8 cellular contexts compared by ENCODE assay signal in genomic region chr1:119711804-119712341, GRCh38. TPM values are rescaled to one million over a fixed set of nuclear protein-coding genes. Genes with fewer than 3 reads are reported as not detected.
DNase-seq lines count a peak whose midpoint lies in the region; ATAC-seq, FAIRE-seq and TF ChIP-seq lines count a peak whose summit lies in the region.

PHGDH (plus strand) TSS chr1:119711934; CDS start chr1:119712023, 89 bp downstream.

- ATAC-seq in GM21526 (IDR thresholded peaks at IDR 0.05; ENCODE audit: low FRiP score, unreplicated experiment) = peak; percentile 72

- DNase-seq in D721Med (ENCODE audit: insufficient read length, low spot score) = peak; percentile 54
- peak; percentile 88 for DNase-seq in LNCaP clone FGC (ENCODE audit: low read depth)
- peak; percentile 77 for DNase-seq in SHP77 treated with DMSO at 0.1 percent for 48 hours (lab: John Stamatoyannopoulos, UW)
- DNase-seq in ascending aorta (ENCODE audit: low spot score in 2 of 2) = peak in 1 of 2 donors; percentile 83
- peak; percentile 89 for DNase-seq in hepatocyte (ENCODE audit: low spot score)
- DNase-seq in OCI-M1 (lab: John Stamatoyannopoulos, UW) = no peak

- no peaks in the 10 kb centered on the region for H3K27me3 ChIP-seq in ascending aorta
- no peaks in the 10 kb centered on the region for H3K27me3 ChIP-seq in hepatocyte
- H3K27me3 ChIP-seq in rectal smooth muscle tissue (ENCODE audit: control insufficient read depth, insufficient read depth, low read length) = no peaks in the 10 kb centered on the region

- H3K4me1 ChIP-seq in ascending aorta (peaks cover 0 to 19% of the 10 kb centered on the region in 2 donors), hepatocyte (ENCODE audit: insufficient read depth) (peaks cover 32% of the 10 kb centered on the region), rectal smooth muscle tissue (ENCODE audit: control insufficient read depth, insufficient read depth, low read length) (peaks cover 5% of the 10 kb centered on the region)

- H3K4me3 ChIP-seq in LNCaP clone FGC (ENCODE audit: low read depth, low read length) = peak within 1 kb of the TSS; percentile 76
- H3K4me3 ChIP-seq in ascending aorta = peak within 1 kb of the TSS; percentile 64 to 81
- peak within 1 kb of the TSS; percentile 94 for H3K4me3 ChIP-seq in hepatocyte
- peak within 1 kb of the TSS; percentile 78 for H3K4me3 ChIP-seq in rectal smooth muscle tissue (ENCODE audit: low read length)

- peak within 1 kb of the TSS; percentile 76 for H2AFZ ChIP-seq in hepatocyte

- no peak for FAIRE-seq in D721Med (lab: Jason Lieb, UNC)

- H3K9me2 ChIP-seq in hepatocyte (replicated peaks; ENCODE audit: insufficient read depth) = no peaks in the 10 kb centered on the region

- no peak within 1 kb of the TSS for H3K9ac ChIP-seq in rectal smooth muscle tissue (ENCODE audit: low read length)

- H3K27ac ChIP-seq in ascending aorta = peak within 1 kb of the TSS; percentile 86 to 87
- peak within 1 kb of the TSS; percentile 86 for H3K27ac ChIP-seq in hepatocyte
- peak within 1 kb of the TSS; percentile 66 for H3K27ac ChIP-seq in rectal smooth muscle tissue (ENCODE audit: low read depth, low read length)

- intact Hi-C loops in ascending aorta (cut with DNase I) = loop anchor here (2.0 to 5.0 kb wide), 2 partner anchors 29 to 80 kb away; no protein-coding TSS in a partner anchor

- H3K9me3 ChIP-seq in ascending aorta (no peaks in the 10 kb centered on the region), hepatocyte (ENCODE audit: low read depth) (no peaks in the 10 kb centered on the region)

- 2% methylated on average over 26 of the region's 27 CpGs for WGBS in hepatocyte (ENCODE audit: low lambda C conversion rate, missing lambda C conversion rate)

- peaks cover 11% of the 10 kb centered on the region for H4K20me1 ChIP-seq in hepatocyte (ENCODE audit: insufficient read depth, poor library complexity, severe bottlenecking)

- TF ChIP-seq CTCF in D721Med (IDR thresholded peaks at IDR 0.05; ENCODE audit: insufficient read depth, missing control alignments) (no peak), LNCaP clone FGC (IDR thresholded peaks at IDR 0.05; ENCODE audit: control insufficient read depth, extremely low read depth, insufficient read depth) (no peak), ascending aorta (IDR thresholded peaks at IDR 0.05) (no peak), hepatocyte (IDR thresholded peaks at IDR 0.05; ENCODE audit: poor library complexity) (no peak)

- H3K36me3 ChIP-seq in ascending aorta (no peaks in the 10 kb centered on the region), hepatocyte (replicated peaks; ENCODE audit: insufficient read depth, low read depth) (no peaks in the 10 kb centered on the region), rectal smooth muscle tissue (ENCODE audit: control insufficient read depth, insufficient read depth, low read length) (no peaks in the 10 kb centered on the region)

- H3K79me2 ChIP-seq in hepatocyte = peaks cover 47% of the 10 kb centered on the region

- H3K4me2 ChIP-seq in hepatocyte = peak within 1 kb of the TSS; percentile 78

RNA-seq across cellular contexts. Expression of gene PHGDH, which starts in this region (rescaled TPM):
- 61.7 TPM for total RNA-seq in ascending aorta
- total RNA-seq in hepatocyte = 138 and 181 TPM in 2 replicates
- 144 and 167 TPM in 2 replicates for polyA plus RNA-seq in hepatocyte
